Comparison of ENCODE assay signal across 8 cellular contexts in genomic region chr19:29715695-29716581, GRCh38. TPM values are rescaled to one million over a fixed set of nuclear protein-coding genes. Genes with fewer than 3 reads are reported as not detected.
A peak's percentile ranks its signal among the peaks of the same experiment; 100 is the strongest.
DNase-seq lines count a peak whose midpoint lies in the region; ATAC-seq, FAIRE-seq and TF ChIP-seq lines count a peak whose summit lies in the region.

No MANE protein-coding gene starts in this region.

- H3K36me3 Mint-ChIP-seq in CD4-positive, alpha-beta memory T cell = peaks cover 0 to 11% of the 10 kb centered on the region in 2 donors
- peaks cover 0 to 13% (median 0%) of the 10 kb centered on the region in 5 donors for H3K36me3 Mint-ChIP-seq in naive thymus-derived CD4-positive, alpha-beta T cell

- POLR2A ChIA-PET in CD4-positive, alpha-beta memory T cell (lab: Charles Lee; ENCODE audit: partially characterized antibody) = interaction anchor here (0.8 to 6.9 kb wide), 22 partner anchors 10 to 157 kb away, joined by 3 to 151 read pairs (median 8); partner anchors contain the start of genes PLEKHF1 and POP4
- POLR2A ChIA-PET in PC-3 (lab: Charles Lee; ENCODE audit: unreplicated experiment) = interaction anchor here (0.5 to 1.0 kb wide), 3 partner anchors 50 to 106 kb away, joined by 3 read pairs; no protein-coding TSS in a partner anchor
- POLR2A ChIA-PET in naive thymus-derived CD4-positive, alpha-beta T cell (lab: Charles Lee) = interaction anchor here (0.7 to 9.1 kb wide), 15 partner anchors 8 to 226 kb away, joined by 3 to 198 read pairs (median 11); partner anchors contain the start of genes PLEKHF1, POP4 and URI1

- DNase-seq in CD4-positive, alpha-beta memory T cell = peak in 1 of 5 donors; percentile 10
- DNase-seq in PC-3 (peak; percentile 31), NCI-H187 treated with DMSO at 0.1 percent for 48 hours (lab: John Stamatoyannopoulos, UW) (no peak), urothelium cell line (ENCODE audit: low spot score) (no peak), SK-N-DZ (ENCODE audit: low spot score) (no peak)
- DNase-seq in effector memory CD4-positive, alpha-beta T cell = no peak
- DNase-seq in naive thymus-derived CD4-positive, alpha-beta T cell = peak in 1 of 9 donors; percentile 18

- FAIRE-seq in urothelium cell line (lab: Jason Lieb, UNC) = no peak

- no peaks in the 10 kb centered on the region for H3K27me3 ChIP-seq in CD4-positive, alpha-beta memory T cell (ENCODE audit: insufficient read depth, low read length)
- H3K27me3 ChIP-seq in PC-3 (ENCODE audit: low read length) = no peaks in the 10 kb centered on the region
- H3K27me3 ChIP-seq in effector memory CD4-positive, alpha-beta T cell (replicated peaks; ENCODE audit: control insufficient read depth, insufficient read depth, low read length, poor library complexity, severe bottlenecking) = no peaks in the 10 kb centered on the region
- no peaks in the 10 kb centered on the region for H3K27me3 ChIP-seq in naive thymus-derived CD4-positive, alpha-beta T cell (ENCODE audit: control insufficient read depth in 2 of 2, insufficient read depth in 2 of 2, low read length in 2 of 2)

- TF ChIP-seq CTCF in PC-3 (conservative IDR thresholded peaks at IDR 0.05; ENCODE audit: low read depth, low read length) = no peak

- H3K27ac Mint-ChIP-seq in CD4-positive, alpha-beta memory T cell = peak overlapping the region; percentile 94 to 98 (median 98)
- peak overlapping the region; percentile 88 to 99 (median 96) for H3K27ac Mint-ChIP-seq in naive thymus-derived CD4-positive, alpha-beta T cell

- H2AFZ ChIP-seq in PC-3 (ENCODE audit: low read length) = peak overlapping the region; percentile 80

- no peaks in the 10 kb centered on the region for H3K27me3 Mint-ChIP-seq in CD4-positive, alpha-beta memory T cell
- peaks cover 0 to 3% (median 0%) of the 10 kb centered on the region in 5 donors for H3K27me3 Mint-ChIP-seq in naive thymus-derived CD4-positive, alpha-beta T cell

- no peaks in the 10 kb centered on the region for H4K20me1 ChIP-seq in PC-3 (ENCODE audit: low read length)

- intact Hi-C loops in CD4-positive, alpha-beta memory T cell (cut with micrococcal nuclease) = loop anchor here (1.0 to 2.0 kb wide), 7 partner anchors 22 to 503 kb away; partner anchors contain the start of genes PLEKHF1, POP4 and UQCRFS1
- intact Hi-C loops in PC-3 (cut with micrococcal nuclease) = loop anchor here (1.0 kb wide), 2 partner anchors 22 to 106 kb away; no protein-coding TSS in a partner anchor
- intact Hi-C loops in naive thymus-derived CD4-positive, alpha-beta T cell (cut with micrococcal nuclease) = loop anchor here (1.0 to 10.0 kb wide), 12 partner anchors 22 to 503 kb away; partner anchors contain the start of genes POP4 (in 2 of the 2), URI1 (in 2 of the 2), PLEKHF1 (in 1 of the 2) and UQCRFS1 (in 1 of the 2)

- H3K4me2 ChIP-seq in PC-3 (ENCODE audit: low read length) = peak overlapping the region; percentile 90

- H3K36me3 ChIP-seq in CD4-positive, alpha-beta memory T cell (ENCODE audit: insufficient read depth, low read length) = no peaks in the 10 kb centered on the region
- no peaks in the 10 kb centered on the region for H3K36me3 ChIP-seq in PC-3 (ENCODE audit: low read depth, low read length)
- no peaks in the 10 kb centered on the region for H3K36me3 ChIP-seq in effector memory CD4-positive, alpha-beta T cell (ENCODE audit: control insufficient read depth, insufficient read depth, low read length)
- no peaks in the 10 kb centered on the region for H3K36me3 ChIP-seq in naive thymus-derived CD4-positive, alpha-beta T cell (ENCODE audit: control insufficient read depth in 2 of 3, insufficient read depth in 3 of 3, low read length in 3 of 3)

- H3K9me3 ChIP-seq in CD4-positive, alpha-beta memory T cell (ENCODE audit: control insufficient read depth in 1 of 2, low read length in 2 of 2) = no peaks in the 10 kb centered on the region
- no peaks in the 10 kb centered on the region for H3K9me3 ChIP-seq in PC-3 (ENCODE audit: low read length)
- no peaks in the 10 kb centered on the region for H3K9me3 ChIP-seq in effector memory CD4-positive, alpha-beta T cell (ENCODE audit: control insufficient read depth, low read length)
- H3K9me3 ChIP-seq in naive thymus-derived CD4-positive, alpha-beta T cell (ENCODE audit: control insufficient read depth in 2 of 3, low read length in 3 of 3) = no peaks in the 10 kb centered on the region

- peak overlapping the region; percentile 80 to 84 for H3K4me3 ChIP-seq in CD4-positive, alpha-beta memory T cell (ENCODE audit: low read length in 2 of 2)
- peak overlapping the region; percentile 80 for H3K4me3 ChIP-seq in PC-3 (ENCODE audit: low read length)
- peak overlapping the region; percentile 63 for H3K4me3 ChIP-seq in effector memory CD4-positive, alpha-beta T cell (ENCODE audit: insufficient read depth, low read depth, low read length, poor library complexity, severe bottlenecking)
- H3K4me3 ChIP-seq in naive thymus-derived CD4-positive, alpha-beta T cell (ENCODE audit: low read length) = peak overlapping the region; percentile 95

- peaks cover 36 to 52% (median 45%) of the 10 kb centered on the region in 4 donors for H3K4me1 Mint-ChIP-seq in CD4-positive, alpha-beta memory T cell
- peaks cover 43 to 53% (median 51%) of the 10 kb centered on the region in 7 donors for H3K4me1 Mint-ChIP-seq in naive thymus-derived CD4-positive, alpha-beta T cell

- CTCF ChIA-PET in CD4-positive, alpha-beta memory T cell (lab: Charles Lee; ENCODE audit: partially characterized antibody) = interaction anchor here (0.7 to 13.2 kb wide), 36 partner anchors 9 to 1923 kb away, joined by 3 to 278 read pairs (median 5); partner anchors contain the start of genes PLEKHF1 and POP4
- CTCF ChIA-PET in PC-3 (lab: Charles Lee) = interaction anchor here (0.6 to 1.0 kb wide), 3 partner anchors 21 to 91 kb away, joined by 3 read pairs; no protein-coding TSS in a partner anchor
- CTCF ChIA-PET in naive thymus-derived CD4-positive, alpha-beta T cell (lab: Charles Lee) = interaction anchor here (0.6 to 8.0 kb wide), 32 partner anchors 7 to 230 kb away, joined by 3 to 180 read pairs (median 4); partner anchors contain the start of genes PLEKHF1 and POP4

- H3F3A ChIP-seq in PC-3 (ENCODE audit: low read length, unreplicated experiment) = no peaks in the 10 kb centered on the region

- BruUV-seq in PC-3 (replicated peaks; lab: Mats Ljungman, UMichigan) = TSS peak; percentile 78

- H3K9me3 Mint-ChIP-seq in CD4-positive, alpha-beta memory T cell = no peaks in the 10 kb centered on the region
- H3K9me3 Mint-ChIP-seq in naive thymus-derived CD4-positive, alpha-beta T cell = peaks cover 0 to 2% (median 0%) of the 10 kb centered on the region in 11 donors

- peaks cover 3% of the 10 kb centered on the region; the same call in 1 of the 2 replicates for H3K79me2 ChIP-seq in PC-3 (ENCODE audit: low read length)

- H3K27ac ChIP-seq in CD4-positive, alpha-beta memory T cell (ENCODE audit: low read depth, low read length) = peak overlapping the region; percentile 88
- H3K27ac ChIP-seq in PC-3 (ENCODE audit: low read length) = peak overlapping the region; percentile 54
- H3K27ac ChIP-seq in effector memory CD4-positive, alpha-beta T cell (ENCODE audit: insufficient read depth, low read length, poor library complexity, severe bottlenecking) = peak overlapping the region; percentile 88
- H3K27ac ChIP-seq in naive thymus-derived CD4-positive, alpha-beta T cell (ENCODE audit: low read depth, low read length) = peak overlapping the region; percentile 97

- H3K9me2 ChIP-seq in PC-3 (replicated peaks; ENCODE audit: low read length) = no peaks in the 10 kb centered on the region

- H3K4me3 Mint-ChIP-seq in CD4-positive, alpha-beta memory T cell = peak overlapping the region; percentile 87 to 94 (median 92)
- H3K4me3 Mint-ChIP-seq in naive thymus-derived CD4-positive, alpha-beta T cell = peak overlapping the region; percentile 86 to 93 (median 91)

- H3K9ac ChIP-seq in PC-3 (ENCODE audit: low read length) = peak overlapping the region; percentile 90

- peak; percentile 13 for ATAC-seq in GM21619 (IDR thresholded peaks at IDR 0.05; ENCODE audit: unreplicated experiment)
- ATAC-seq in PC-3 = peak; percentile 33
- ATAC-seq in naive thymus-derived CD4-positive, alpha-beta T cell = peak; percentile 3

- H3K4me1 ChIP-seq in CD4-positive, alpha-beta memory T cell (ENCODE audit: insufficient read depth, low read length) = peaks cover 48% of the 10 kb centered on the region
- peaks cover 10% of the 10 kb centered on the region for H3K4me1 ChIP-seq in PC-3 (ENCODE audit: insufficient read depth, low read length)
- peaks cover 40% of the 10 kb centered on the region for H3K4me1 ChIP-seq in effector memory CD4-positive, alpha-beta T cell (ENCODE audit: control insufficient read depth, insufficient read depth, low read length, poor library complexity, severe bottlenecking)
- peaks cover 46 to 51% of the 10 kb centered on the region in 2 donors for H3K4me1 ChIP-seq in naive thymus-derived CD4-positive, alpha-beta T cell (ENCODE audit: control insufficient read depth in 2 of 2, insufficient read depth in 2 of 2, low read length in 2 of 2)

RNA-seq across cellular contexts. Expression of gene C19orf12, which starts 0.9 kb away (rescaled TPM):
- total RNA-seq in CD4-positive, alpha-beta memory T cell = 10 to 100 TPM; 29.3 to 30.1 TPM
- 10 to 100 TPM; 22.7 to 23.6 TPM for polyA plus RNA-seq in CD4-positive, alpha-beta memory T cell
- 11.8 and 25.2 TPM in 2 replicates for total RNA-seq in PC-3 (2014; rRNA removed)
- 10 to 100 TPM; 19.8 to 51.5 (median 24.6) TPM for total RNA-seq in naive thymus-derived CD4-positive, alpha-beta T cell
- polyA plus RNA-seq in naive thymus-derived CD4-positive, alpha-beta T cell = 10 to 100 TPM; 17.6 to 23.3 TPM
- 41.4 and 47.5 TPM in 2 replicates for polyA plus RNA-seq in SK-N-DZ (2014; cell fraction: cytosol; rRNA removed)
- 30.3 and 31.3 TPM in 2 replicates for polyA plus RNA-seq in SK-N-DZ (2014; cell fraction: nucleus; rRNA removed)

RNA-seq across cellular contexts. Expression of gene PLEKHF1, which starts 50.7 kb away (rescaled TPM):
- total RNA-seq in CD4-positive, alpha-beta memory T cell = 10 to 100 TPM; 31.2 to 32.4 TPM
- 10 to 100 TPM; 15.3 to 36.0 TPM for polyA plus RNA-seq in CD4-positive, alpha-beta memory T cell
- 15.9 and 19.7 TPM in 2 replicates for total RNA-seq in PC-3 (2014; rRNA removed)
- total RNA-seq in naive thymus-derived CD4-positive, alpha-beta T cell = 10 to 100 TPM; 11.1 to 47.2 (median 17.5) TPM
- polyA plus RNA-seq in naive thymus-derived CD4-positive, alpha-beta T cell = 10 to 100 TPM; 11.5 to 37.6 TPM
- 3.3 and 4.2 TPM in 2 replicates for polyA plus RNA-seq in SK-N-DZ (2014; cell fraction: cytosol; rRNA removed)
- 2.6 and 3.7 TPM in 2 replicates for polyA plus RNA-seq in SK-N-DZ (2014; cell fraction: nucleus; rRNA removed)
